In genomic region chr18:8517276-8517675, GRCh38 we compare ENCODE assay signal across 14 cellular contexts.
DNase-seq lines count a peak whose midpoint lies in the region; ATAC-seq and TF ChIP-seq lines count a peak whose summit lies in the region.
"Had no signal": no experiment of that assay in that cellular context is flagged by ENCODE, and none has a peak within 500 bp of the region (broad histone marks: within the 10 kb centered on the region; RNA-seq: fewer than 3 reads in every experiment).

No MANE protein-coding gene starts in this region.

- peaks cover 5% of the 10 kb centered on the region for H3K27me3 Mint-ChIP-seq in progenitor cell of endocrine pancreas

- peaks cover 8% of the 10 kb centered on the region for H3K9me3 Mint-ChIP-seq in progenitor cell of endocrine pancreas (ENCODE audit: low read depth)

- TF ChIP-seq CTCF in esophagus muscularis mucosa (IDR thresholded peaks at IDR 0.05): no peak
- TF ChIP-seq CTCF in BE2C (IDR thresholded peaks at IDR 0.05; ENCODE audit: low read depth, low read length): no peak
- no peak for TF ChIP-seq CTCF in heart right ventricle (IDR thresholded peaks at IDR 0.05)
- TF ChIP-seq CTCF in progenitor cell of endocrine pancreas (IDR thresholded peaks at IDR 0.05; ENCODE audit: unreplicated experiment): no peak

- DNase-seq in Right ventricle myocardium inferior (ENCODE audit: missing footprints) (peak; percentile 23), Right ventricle myocardium superior (no peak), esophagus muscularis mucosa (ENCODE audit: extremely low spot score) (peak; percentile 87), mesenteric fat pad (ENCODE audit: low spot score) (peak; percentile 62), BE2C (no peak), heart right ventricle (no peak), progenitor cell of endocrine pancreas (ENCODE audit: low spot score, unreplicated experiment) (no peak)
- DNase-seq: ACHN; Calu3; CD4-positive, alpha-beta T cell; DMS 273 treated with DMSO at 0.1 percent for 48 hours; GM23248 had no signal

- peaks cover 0 to 13% (median 0%) of the 10 kb centered on the region in 4 donors for H3K27me3 ChIP-seq in esophagus muscularis mucosa
- no peaks in the 10 kb centered on the region for H3K27me3 ChIP-seq in BE2C
- peaks cover 0 to 3% (median 0%) of the 10 kb centered on the region in 7 donors for H3K27me3 ChIP-seq in heart right ventricle

- TF ChIP-seq POLR2A in esophagus muscularis mucosa (IDR thresholded peaks at IDR 0.05; ENCODE audit: low read depth): no peak

- H3K9me3 ChIP-seq in esophagus muscularis mucosa: peaks cover 0 to 15% (median 6%) of the 10 kb centered on the region in 4 donors
- H3K9me3 ChIP-seq in BE2C: no peaks in the 10 kb centered on the region
- peaks cover 0 to 13% (median 0%) of the 10 kb centered on the region in 11 donors for H3K9me3 ChIP-seq in heart right ventricle

- no peak overlapping the region for H3K4me3 ChIP-seq in esophagus muscularis mucosa
- no peak overlapping the region for H3K4me3 ChIP-seq in BE2C (ENCODE audit: low read depth, low read length)
- H3K4me3 ChIP-seq in heart right ventricle: no peak overlapping the region
- H3K4me3 ChIP-seq: GM23248 had no signal

- ATAC-seq in Right ventricle myocardium inferior (no peak), Right ventricle myocardium superior (ENCODE audit: poor library complexity) (no peak), heart right ventricle (no peak)
- ATAC-seq: HCT116 had no signal

- H3K27ac ChIP-seq in esophagus muscularis mucosa (replicated peaks in 1 of 4) (no peak overlapping the region), heart right ventricle (no peak overlapping the region)
- H3K27ac ChIP-seq: GM23248, HL-60 had no signal

- H3K36me3 ChIP-seq in esophagus muscularis mucosa (no peaks in the 10 kb centered on the region), BE2C (no peaks in the 10 kb centered on the region), heart right ventricle (no peaks in the 10 kb centered on the region)

- H3K4me3 Mint-ChIP-seq in progenitor cell of endocrine pancreas (ENCODE audit: low read depth): no peak overlapping the region
- H3K4me3 Mint-ChIP-seq: CD4-positive, alpha-beta T cell had no signal

- no peaks in the 10 kb centered on the region for H3K4me1 Mint-ChIP-seq in progenitor cell of endocrine pancreas (ENCODE audit: low read depth)

- intact Hi-C loops in Right ventricle myocardium inferior (cut with DNase I): no loop called here
- intact Hi-C loops in Right ventricle myocardium superior (cut with DNase I): no loop called here
- intact Hi-C loops in esophagus muscularis mucosa (cut with DNase I): no loop called here
- intact Hi-C loops in heart right ventricle (cut with DNase I): no loop called here

- H3K36me3 Mint-ChIP-seq in progenitor cell of endocrine pancreas (ENCODE audit: insufficient read depth): no peaks in the 10 kb centered on the region

- H3K4me1 ChIP-seq in esophagus muscularis mucosa (no peaks in the 10 kb centered on the region), BE2C (no peaks in the 10 kb centered on the region), heart right ventricle (no peaks in the 10 kb centered on the region)

- no peak overlapping the region for H3K27ac Mint-ChIP-seq in progenitor cell of endocrine pancreas
- H3K27ac Mint-ChIP-seq: CD4-positive, alpha-beta T cell had no signal

- TF ChIP-seq EP300 in esophagus muscularis mucosa (IDR thresholded peaks at IDR 0.05): no peak

- 100% methylated on average over 3 of the region's 3 CpGs for WGBS in esophagus muscularis mucosa
- 90 to 94% methylated on average over 3 of the region's 3 CpGs for WGBS in heart right ventricle, 2 donors

Comparison
In these comparisons a context has a peak if more than half of its experiments do, and no peak if none do; other contexts are left out.
1. DNase-seq: peak in Right ventricle myocardium inferior (single experiment), esophagus muscularis mucosa (single experiment) and mesenteric fat pad (single experiment); none in Right ventricle myocardium superior (single experiment), BE2C (single experiment), heart right ventricle (0 of 2) and progenitor cell of endocrine pancreas (single experiment).